In genomic region chr16:88456356-88457292, GRCh38 we compare ENCODE assay signal across 1 cellular context.
TF ChIP-seq lines count a peak whose summit lies in the region.

No MANE protein-coding gene starts in this region.

TF ChIP-seq in GM12878, 131 proteins besides CTCF, POLR2A, EP300 and RAD21 (continued from another document):
- no peak for TF ChIP-seq CEBPZ (IDR thresholded peaks at IDR 0.05; ENCODE audit: low read depth, low read length)
- TF ChIP-seq, protein P1, sequence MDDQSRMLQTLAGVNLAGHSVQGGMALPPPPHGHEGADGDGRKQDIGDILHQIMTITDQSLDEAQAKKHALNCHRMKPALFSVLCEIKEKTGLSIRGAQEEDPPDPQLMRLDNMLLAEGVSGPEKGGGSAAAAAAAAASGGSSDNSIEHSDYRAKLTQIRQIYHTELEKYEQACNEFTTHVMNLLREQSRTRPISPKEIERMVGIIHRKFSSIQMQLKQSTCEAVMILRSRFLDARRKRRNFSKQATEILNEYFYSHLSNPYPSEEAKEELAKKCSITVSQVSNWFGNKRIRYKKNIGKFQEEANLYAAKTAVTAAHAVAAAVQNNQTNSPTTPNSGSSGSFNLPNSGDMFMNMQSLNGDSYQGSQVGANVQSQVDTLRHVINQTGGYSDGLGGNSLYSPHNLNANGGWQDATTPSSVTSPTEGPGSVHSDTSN (IDR thresholded peaks at IDR 0.05; ENCODE audit: insufficient replicate concordance, low read depth, low read length), result no peak
- no peak for TF ChIP-seq BRCA1 (IDR thresholded peaks at IDR 0.05; ENCODE audit: low read depth, low read length)
- no peak; the same call in 1 of the 2 replicates for TF ChIP-seq NR2F1 (conservative IDR thresholded peaks at IDR 0.05)
- 0 out of 2 replicates have a peak, but pooled peaks have one; percentile 39 for TF ChIP-seq EED (IDR thresholded peaks at IDR 0.05; ENCODE audit: low read depth)
- TF ChIP-seq DPF2 (IDR thresholded peaks at IDR 0.05), result peak; percentile 68; the same call in 1 of the 2 replicates
- TF ChIP-seq ZNF384 (IDR thresholded peaks at IDR 0.05; ENCODE audit: borderline replicate concordance, low read depth, low read length), result peak; percentile 80
- no peak for TF ChIP-seq REST (IDR thresholded peaks at IDR 0.05; ENCODE audit: low read depth, low read length)
- peak; percentile 57; the same call in 1 of the 2 replicates for TF ChIP-seq TCF12 (IDR thresholded peaks at IDR 0.05; ENCODE audit: low read depth, low read length)
- no peak for TF ChIP-seq RCOR1 (conservative IDR thresholded peaks at IDR 0.05; ENCODE audit: low read depth, low read length)
- no peak for TF ChIP-seq ETV6 (conservative IDR thresholded peaks at IDR 0.05 in 1 of 2, IDR thresholded peaks at IDR 0.05 in 1 of 2; ENCODE audit: borderline replicate concordance in 1 of 2, low read depth in 1 of 2)
- TF ChIP-seq ZBTB33 (IDR thresholded peaks at IDR 0.05), result no peak
- no peak for TF ChIP-seq MYB (IDR thresholded peaks at IDR 0.05; ENCODE audit: borderline replicate concordance, low read depth, low read length)
- no peak for TF ChIP-seq POU2F2 (IDR thresholded peaks at IDR 0.05; ENCODE audit: borderline replicate concordance, low read depth, low read length)
- no peak for TF ChIP-seq JUNB (IDR thresholded peaks at IDR 0.05)
- TF ChIP-seq ZNF24 (IDR thresholded peaks at IDR 0.05), result no peak
- peak; percentile 56 for TF ChIP-seq RUNX3 (IDR thresholded peaks at IDR 0.05; ENCODE audit: low read length)
- TF ChIP-seq CREB1 (IDR thresholded peaks at IDR 0.05; ENCODE audit: low read depth), result no peak
